8 cellular contexts compared by ENCODE assay signal in genomic region chr13:103883152-103883551, GRCh38.
DNase-seq lines count a peak whose midpoint lies in the region; ATAC-seq and TF ChIP-seq lines count a peak whose summit lies in the region.

No MANE protein-coding gene starts in this region.

- TF ChIP-seq CTCF in prostate gland (IDR thresholded peaks at IDR 0.05) = peak in 3 of 4 experiments; percentile 59 to 75 (median 74)

- no peaks in the 10 kb centered on the region for H3K36me3 ChIP-seq in prostate gland

- H3K4me3 ChIP-seq in prostate gland = no peak overlapping the region

- H3K9me3 ChIP-seq in prostate gland = no peaks in the 10 kb centered on the region

- 0% methylated on average over 8 of the region's 8 CpGs for WGBS in prostate gland

- no peak for TF ChIP-seq POLR2A in prostate gland (IDR thresholded peaks at IDR 0.05)

- intact Hi-C loops in left ventricle myocardium superior (cut with micrococcal nuclease) = no loop called here
- intact Hi-C loops in prostate gland (cut with DNase I) = no loop called here

- no peaks in the 10 kb centered on the region for H3K4me1 ChIP-seq in prostate gland (replicated peaks)

- ATAC-seq in left ventricle myocardium superior (peak; percentile 98), GM19328 (IDR thresholded peaks at IDR 0.05; ENCODE audit: unreplicated experiment) (no peak)

- DNase-seq in GM04504 (ENCODE audit: low read depth) = peak; percentile 59
- DNase-seq in NCI-H187 treated with DMSO at 0.1 percent for 48 hours (lab: John Stamatoyannopoulos, UW) = peak; percentile 78
- peak; percentile 94 for DNase-seq in amniotic stem cell (lab: John Stamatoyannopoulos, UW)
- peak; percentile 88 for DNase-seq in left ventricle myocardium superior
- peak; percentile 92 for DNase-seq in prostate gland (ENCODE audit: low spot score)
- no peak for DNase-seq in activated CD4-positive, alpha-beta T cell treated with anti-CD3 and anti-CD28 coated beads, Interleukin-2, amount 50 U/mL, for 1 hour
- no peak for DNase-seq in activated gamma-delta T cell (lab: John Stamatoyannopoulos, UW)

- no peaks in the 10 kb centered on the region for H3K27me3 ChIP-seq in prostate gland (replicated peaks; ENCODE audit: insufficient read depth)

- no peak overlapping the region for H3K27ac ChIP-seq in prostate gland

Comparison
In these comparisons a context has a peak if more than half of its experiments do, and no peak if none do; other contexts are left out.
1. DNase-seq: peak in GM04504 (single experiment), NCI-H187 treated with DMSO at 0.1 percent for 48 hours (single experiment), amniotic stem cell (single experiment), left ventricle myocardium superior (single experiment) and prostate gland (single experiment); none in activated CD4-positive, alpha-beta T cell treated with anti-CD3 and anti-CD28 coated beads, Interleukin-2, amount 50 U/mL, for 1 hour (single experiment) and activated gamma-delta T cell (single experiment).